ENCODE assay signal across 1 cellular context in the genomic region with DNA sequence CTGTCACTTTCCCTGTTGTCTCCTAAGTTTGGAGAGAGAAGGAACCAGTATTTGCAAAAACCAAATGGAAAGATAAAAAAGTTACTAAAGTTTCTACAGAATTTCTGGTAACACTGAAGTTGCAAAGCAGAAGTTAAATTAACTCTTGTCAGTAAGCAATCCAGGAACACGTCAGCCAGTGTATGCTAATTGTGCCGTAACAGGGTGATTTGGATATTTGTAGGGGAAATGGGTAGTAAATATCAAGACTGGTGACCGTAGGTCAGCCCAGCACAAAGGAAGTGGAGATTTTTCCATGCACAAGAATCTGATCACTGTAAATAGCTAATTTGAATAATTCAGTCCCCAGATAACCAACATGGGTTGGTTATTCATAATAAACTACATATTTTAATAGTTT.
TF ChIP-seq lines count a peak whose summit lies in the region.

No MANE protein-coding gene starts in this region.

TF ChIP-seq in endothelial cell of umbilical vein, 7 proteins besides CTCF, POLR2A, EP300 and RAD21 (continued from another document):
- TF ChIP-seq FOS (IDR thresholded peaks at IDR 0.05; ENCODE audit: borderline replicate concordance, insufficient read depth, low read length) (no peak), MYC (IDR thresholded peaks at IDR 0.05; ENCODE audit: low read depth, low read length) (no peak)
- TF ChIP-seq, protein P1, sequence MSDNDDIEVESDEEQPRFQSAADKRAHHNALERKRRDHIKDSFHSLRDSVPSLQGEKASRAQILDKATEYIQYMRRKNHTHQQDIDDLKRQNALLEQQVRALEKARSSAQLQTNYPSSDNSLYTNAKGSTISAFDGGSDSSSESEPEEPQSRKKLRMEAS (IDR thresholded peaks at IDR 0.05; ENCODE audit: insufficient read depth, insufficient read length): no peak
